Comparison of ENCODE assay signal across 11 cellular contexts in genomic region chr1:147580200-147580557, GRCh38. TPM values are rescaled to one million over a fixed set of nuclear protein-coding genes. Genes with fewer than 3 reads are reported as not detected.
A peak's percentile ranks its signal among the peaks of the same experiment; 100 is the strongest.
DNase-seq lines count a peak whose midpoint lies in the region; ATAC-seq and TF ChIP-seq lines count a peak whose summit lies in the region.
"Had no signal": no experiment of that assay in that cellular context is flagged by ENCODE, and none has a peak within 500 bp of the region (broad histone marks: within the 10 kb centered on the region; RNA-seq: fewer than 3 reads in every experiment).

No MANE protein-coding gene starts in this region.

- H3K4me3 ChIP-seq in cardiac muscle cell, result no peak overlapping the region
- H3K4me3 ChIP-seq in aorta (ENCODE audit: low read length in 2 of 2), result no peak overlapping the region

- peak in 1 of 2 donors; percentile 34 for DNase-seq in cardiac muscle cell (ENCODE audit: low read depth in 1 of 2, low spot score in 1 of 2)
- DNase-seq in left cardiac atrium, result no peak
- peak; percentile 14 for DNase-seq in fibroblast of peridontal ligament (ENCODE audit: extremely low read depth)
- DNase-seq in NCI-H82 (lab: John Stamatoyannopoulos, UW), result no peak
- DNase-seq in aorta, result no peak
- DNase-seq: C1 segment of cervical spinal cord, islet precursor cell, posterior cingulate gyrus had no signal

- no peaks in the 10 kb centered on the region for H3K36me3 ChIP-seq in cardiac muscle cell
- no peaks in the 10 kb centered on the region for H3K36me3 ChIP-seq in aorta (ENCODE audit: control insufficient read depth in 1 of 2, insufficient read depth in 2 of 2, low read length in 1 of 2)

- H3K27me3 ChIP-seq in cardiac muscle cell, result no peaks in the 10 kb centered on the region
- H3K27me3 ChIP-seq in aorta (ENCODE audit: control insufficient read depth in 1 of 2, insufficient read depth in 2 of 2, low read length in 1 of 2), result no peaks in the 10 kb centered on the region

- H3K4me1 ChIP-seq in cardiac muscle cell (ENCODE audit: low read depth) (peaks cover 27% of the 10 kb centered on the region), aorta (ENCODE audit: control insufficient read depth in 1 of 2, insufficient read depth in 2 of 2, low read length in 2 of 2) (no peaks in the 10 kb centered on the region)

- TF ChIP-seq CTCF in cardiac muscle cell (IDR thresholded peaks at IDR 0.05; ENCODE audit: low read depth, low read length), result no peak

- no peaks in the 10 kb centered on the region for H3K9me3 ChIP-seq in cardiac muscle cell (ENCODE audit: low read depth)
- H3K9me3 ChIP-seq in aorta (ENCODE audit: control insufficient read depth, low read length), result no peaks in the 10 kb centered on the region

- intact Hi-C loops in left cardiac atrium (cut with DNase I) (no loop called here), aorta (cut with DNase I) (no loop called here)

- 87 to 90% methylated on average over 3 of the region's 3 CpGs for WGBS in aorta, 2 donors

- no peak for ATAC-seq in left cardiac atrium
- ATAC-seq in SK-N-SH treated with all-trans-retinoic acid at 6 μM for 48 hours, result peak; percentile 69
- no peak for ATAC-seq in aorta (ENCODE audit: low FRiP score)
- ATAC-seq in GM19035 (IDR thresholded peaks at IDR 0.05; ENCODE audit: unreplicated experiment), result no peak
- ATAC-seq in GM21576 (IDR thresholded peaks at IDR 0.05; ENCODE audit: unreplicated experiment), result no peak

- peak overlapping the region; percentile 48 for H3K27ac ChIP-seq in cardiac muscle cell
- H3K27ac ChIP-seq in aorta (ENCODE audit: low read depth in 1 of 2, low read length in 2 of 2), result no peak overlapping the region

TF ChIP-seq in SK-N-SH treated with all-trans-retinoic acid at 6 μM for 48 hours, 23 proteins besides CTCF, POLR2A, EP300 and RAD21:
- TF ChIP-seq TOX (CRISPR knock-in tag; IDR thresholded peaks at IDR 0.05; ENCODE audit: borderline replicate concordance) (no peak; the same call in 1 of the 2 replicates), CSRNP3 (CRISPR knock-in tag; IDR thresholded peaks at IDR 0.05) (no peak), ZNF8 (CRISPR knock-in tag; IDR thresholded peaks at IDR 0.05) (no peak), OSR1 (CRISPR knock-in tag; IDR thresholded peaks at IDR 0.05) (no peak), BACH2 (CRISPR knock-in tag; IDR thresholded peaks at IDR 0.05; ENCODE audit: borderline replicate concordance) (no peak), ZC3H10 (CRISPR knock-in tag; IDR thresholded peaks at IDR 0.05) (no peak), CREB5 (CRISPR knock-in tag; IDR thresholded peaks at IDR 0.05; ENCODE audit: low read depth) (no peak), SNAI2 (CRISPR knock-in tag; IDR thresholded peaks at IDR 0.05) (no peak), TSHZ2 (CRISPR knock-in tag; IDR thresholded peaks at IDR 0.05) (no peak), GLIS3 (CRISPR knock-in tag; IDR thresholded peaks at IDR 0.05) (no peak), CSDC2 (CRISPR knock-in tag; IDR thresholded peaks at IDR 0.05) (no peak), PPARA (CRISPR knock-in tag; IDR thresholded peaks at IDR 0.05; ENCODE audit: borderline replicate concordance) (no peak), PATZ1 (CRISPR knock-in tag; IDR thresholded peaks at IDR 0.05; ENCODE audit: borderline replicate concordance) (no peak), TCF4 (CRISPR knock-in tag; IDR thresholded peaks at IDR 0.05; ENCODE audit: borderline replicate concordance) (no peak)
TF ChIP-seq in SK-N-SH treated with all-trans-retinoic acid at 6 μM for 48 hours: peak in this region for 0.

RNA-seq across cellular contexts. Expression of gene BCL9, which starts 38.9 kb away (rescaled TPM):
- total RNA-seq in cardiac muscle cell, result 27.5 and 34.7 TPM in 2 replicates
- 33.0 and 34.5 TPM in 2 replicates for polyA plus RNA-seq in cardiac muscle cell
- 10 to 100 TPM; 10.8 to 11.6 TPM for total RNA-seq in left cardiac atrium
- total RNA-seq in aorta, result 10 to 100 TPM; 20.5 to 28.9 TPM
- polyA plus RNA-seq in aorta, result 1 to 10 TPM; 4.6 to 5.1 TPM
